ENCODE assay signal across 11 cellular contexts in genomic region chr4:8472689-8473197, GRCh38. TPM values are rescaled to one million over a fixed set of nuclear protein-coding genes. Genes with fewer than 3 reads are reported as not detected.
DNase-seq lines count a peak whose midpoint lies in the region; ATAC-seq and TF ChIP-seq lines count a peak whose summit lies in the region.
"Had no signal": no experiment of that assay in that cellular context is flagged by ENCODE, and none has a peak within 500 bp of the region (broad histone marks: within the 10 kb centered on the region; RNA-seq: fewer than 3 reads in every experiment).

No MANE protein-coding gene starts in this region.

- H3K4me3 ChIP-seq in GM23338 (no peak overlapping the region), body of pancreas (no peak overlapping the region), stomach (no peak overlapping the region)
- H3K4me3 ChIP-seq: gastrocnemius medialis had no signal

- H3K27ac ChIP-seq in GM23338 (ENCODE audit: low read depth) (no peak overlapping the region), body of pancreas (no peak overlapping the region), stomach (peak overlapping the region in 4 of 5 donors; percentile 50 to 76 (median 72))
- H3K27ac ChIP-seq: gastrocnemius medialis had no signal

- H3K79me2 ChIP-seq in GM23338 (replicated peaks; ENCODE audit: insufficient read depth), result no peaks in the 10 kb centered on the region

- no peaks in the 10 kb centered on the region for H3K9me3 Mint-ChIP-seq in GM23338
- H3K9me3 Mint-ChIP-seq in activated naive CD4-positive, alpha-beta T cell treated with anti-CD3 and anti-CD28 coated beads for 36 hours, result no peaks in the 10 kb centered on the region

- H3K36me3 ChIP-seq in GM23338 (ENCODE audit: insufficient read depth), result no peaks in the 10 kb centered on the region; the same call in 1 of the 2 replicates
- H3K36me3 ChIP-seq in body of pancreas (replicated peaks in 1 of 2; ENCODE audit: insufficient read depth in 1 of 2, low read depth in 2 of 2), result peaks cover 3 to 5% of the 10 kb centered on the region in 2 donors
- peaks cover 17 to 66% (median 63%) of the 10 kb centered on the region in 4 donors for H3K36me3 ChIP-seq in stomach

- H4K20me1 ChIP-seq in GM23338 (replicated peaks; ENCODE audit: insufficient read depth), result no peaks in the 10 kb centered on the region; the same call in 1 of the 2 replicates

- no peak overlapping the region for H3K4me2 ChIP-seq in GM23338

- no peaks in the 10 kb centered on the region for H3K9me2 ChIP-seq in GM23338 (ENCODE audit: insufficient read depth)

- CTCF ChIA-PET in activated naive CD4-positive, alpha-beta T cell treated with anti-CD3 and anti-CD28 coated beads for 36 hours (lab: Charles Lee), result no interaction called here

- H3K36me3 Mint-ChIP-seq in GM23338 (ENCODE audit: low read depth), result peaks cover 37% of the 10 kb centered on the region
- H3K36me3 Mint-ChIP-seq in activated naive CD4-positive, alpha-beta T cell treated with anti-CD3 and anti-CD28 coated beads for 36 hours (ENCODE audit: low read depth), result peaks cover 14% of the 10 kb centered on the region

- ATAC-seq in GM23338 (peak; percentile 16), body of pancreas (peak; percentile 19), HG02970 (IDR thresholded peaks at IDR 0.05; ENCODE audit: low FRiP score, unreplicated experiment) (no peak)
- ATAC-seq: gastrocnemius medialis had no signal

- TF ChIP-seq EP300 in stomach (IDR thresholded peaks at IDR 0.05), result no peak

- intact Hi-C loops in body of pancreas (cut with DNase I) (loop anchor here (5.0 kb wide), 1 partner anchor 75 kb away; no protein-coding TSS in a partner anchor), stomach (cut with DNase I; ENCODE audit: low total_unique reads) (loop anchor here (5.0 kb wide), 2 partner anchors 75 to 120 kb away; partner anchors contain the start of gene CPZ)
- intact Hi-C loops in activated naive CD4-positive, alpha-beta T cell treated with anti-CD3 and anti-CD28 coated beads for 36 hours (cut with micrococcal nuclease), result no loop called here

- H2AFZ ChIP-seq in GM23338, result no peak overlapping the region

- 75 to 84% methylated on average over 5 to 7 of the region's 7 CpGs for WGBS in body of pancreas, 2 donors
- WGBS in stomach, 5 donors, result 42 to 58% (median 55%) methylated on average over 7 of the region's 7 CpGs

- H3K9me3 ChIP-seq in body of pancreas (no peaks in the 10 kb centered on the region), stomach (no peaks in the 10 kb centered on the region)
- H3K9me3 ChIP-seq: gastrocnemius medialis had no signal

- no peak overlapping the region; the same call in 1 of the 2 replicates for H3K27ac Mint-ChIP-seq in GM23338
- no peak overlapping the region for H3K27ac Mint-ChIP-seq in activated naive CD4-positive, alpha-beta T cell treated with anti-CD3 and anti-CD28 coated beads for 36 hours

- H3F3A ChIP-seq in GM23338 (replicated peaks; ENCODE audit: low read depth), result no peaks in the 10 kb centered on the region; the same call in 1 of the 2 replicates

- H3K4me3 Mint-ChIP-seq in GM23338, result no peak overlapping the region
- no peak overlapping the region for H3K4me3 Mint-ChIP-seq in activated naive CD4-positive, alpha-beta T cell treated with anti-CD3 and anti-CD28 coated beads for 36 hours

- peaks cover 8% of the 10 kb centered on the region for H3K27me3 Mint-ChIP-seq in GM23338 (ENCODE audit: insufficient read depth, low read depth, poor library complexity)
- H3K27me3 Mint-ChIP-seq in activated naive CD4-positive, alpha-beta T cell treated with anti-CD3 and anti-CD28 coated beads for 36 hours (ENCODE audit: low read depth), result no peaks in the 10 kb centered on the region

- no peaks in the 10 kb centered on the region for H3K27me3 ChIP-seq in GM23338 (ENCODE audit: insufficient read depth)
- H3K27me3 ChIP-seq in body of pancreas, result no peaks in the 10 kb centered on the region
- no peaks in the 10 kb centered on the region for H3K27me3 ChIP-seq in stomach
- H3K27me3 ChIP-seq: gastrocnemius medialis had no signal

- H3K4me1 Mint-ChIP-seq in GM23338, result peaks cover 9% of the 10 kb centered on the region
- no peaks in the 10 kb centered on the region for H3K4me1 Mint-ChIP-seq in activated naive CD4-positive, alpha-beta T cell treated with anti-CD3 and anti-CD28 coated beads for 36 hours (ENCODE audit: low read depth)

- H3K4me1 ChIP-seq in GM23338 (ENCODE audit: insufficient read depth) (no peaks in the 10 kb centered on the region), body of pancreas (no peaks in the 10 kb centered on the region), stomach (peaks cover 6 to 30% (median 19%) of the 10 kb centered on the region in 4 donors)
- H3K4me1 ChIP-seq: gastrocnemius medialis had no signal

- TF ChIP-seq CTCF in GM23338 (conservative IDR thresholded peaks at IDR 0.05; ENCODE audit: low read depth in 2 of 2), result no peak
- no peak for TF ChIP-seq CTCF in body of pancreas (IDR thresholded peaks at IDR 0.05)
- TF ChIP-seq CTCF in stomach (IDR thresholded peaks at IDR 0.05), result no peak

- TF ChIP-seq POLR2A in body of pancreas (IDR thresholded peaks at IDR 0.05), result no peak
- no peak for TF ChIP-seq POLR2A in stomach (IDR thresholded peaks at IDR 0.05)

- DNase-seq in GM23338 (ENCODE audit: low spot score) (no peak), body of pancreas (peak in 1 of 4 donors; percentile 29), kidney glomerular epithelial cell (lab: John Stamatoyannopoulos, UW) (peak; percentile 97), stomach (no peak), HuH-7 (ENCODE audit: low spot score) (no peak), NCI-H1694 (lab: John Stamatoyannopoulos, UW) (no peak)
- DNase-seq in activated naive CD4-positive, alpha-beta T cell treated with anti-CD3 and anti-CD28 coated beads for 36 hours, result no peak
- DNase-seq: activated CD8-positive, alpha-beta memory T cell treated with anti-CD3 and anti-CD28 coated beads, Interleukin-2, amount 50 U/mL, for 48 hours; gastrocnemius medialis; KBM-7 had no signal

TF ChIP-seq in GM23338, 12 proteins besides CTCF, POLR2A, EP300 and RAD21 (continues in another document):
- no peak for TF ChIP-seq CREB1 (CRISPR knock-in tag; IDR thresholded peaks at IDR 0.05; ENCODE audit: low read depth)
- no peak for TF ChIP-seq ZNF331 (CRISPR knock-in tag; IDR thresholded peaks at IDR 0.05; ENCODE audit: low read depth)
- TF ChIP-seq EZH2phosphoT487 (IDR thresholded peaks at IDR 0.05; ENCODE audit: unreplicated experiment), result no peak
- TF ChIP-seq EZH2 (IDR thresholded peaks at IDR 0.05; ENCODE audit: low read depth, unreplicated experiment), result no peak

RNA-seq across cellular contexts. Expression of gene TRMT44, which starts 32.2 kb away (rescaled TPM):
- total RNA-seq in GM23338 (2014; rRNA removed; shearing (Covaris generic)), result 36.7 and 49.8 TPM in 2 replicates
- polyA plus RNA-seq in GM23338 (2016; fragmentation: Nextera tagmentation; extraction: Ambion mirVana), result 10.3 TPM in 2 replicates
- total RNA-seq in body of pancreas, result 10 to 100 TPM; 13.2 to 60.0 TPM
- 10 to 100 TPM in 3 of 5 donors, 1 to 10 TPM in 2; 1.8 to 39.7 (median 13.3) TPM for total RNA-seq in stomach
- 1 to 10 TPM; 5.6 to 6.9 (median 6.7) TPM for polyA plus RNA-seq in stomach
- 10 to 100 TPM; 13.1 to 14.5 TPM for total RNA-seq in activated naive CD4-positive, alpha-beta T cell treated with anti-CD3 and anti-CD28 coated beads for 36 hours

RNA-seq across cellular contexts. Expression of gene ACOX3, which starts 32.2 kb away (rescaled TPM):
- total RNA-seq in GM23338 (2014; rRNA removed; shearing (Covaris generic)), result 14.9 and 17.2 TPM in 2 replicates
- polyA plus RNA-seq in GM23338 (2016; fragmentation: Nextera tagmentation; extraction: Ambion mirVana) (4.8 and 6.4 TPM in 2 replicates), stomach (10 to 100 TPM; 13.5 to 43.7 (median 22.4) TPM)
- total RNA-seq in body of pancreas (10 to 100 TPM; 18.4 to 23.4 TPM), stomach (10 to 100 TPM; 23.3 to 45.5 (median 37.9) TPM)
- 10 to 100 TPM; 11.9 to 13.3 TPM for total RNA-seq in activated naive CD4-positive, alpha-beta T cell treated with anti-CD3 and anti-CD28 coated beads for 36 hours

Comparison
In these comparisons a context has a peak if more than half of its experiments do, and no peak if none do; other contexts are left out.
1. H3K27ac ChIP-seq: peak in stomach (4 of 5); none in GM23338 (single experiment) and body of pancreas (0 of 4).